ENCODE assay signal across 13 cellular contexts in genomic region chr19:38837656-38838121, GRCh38. TPM values are rescaled to one million over a fixed set of nuclear protein-coding genes. Genes with fewer than 3 reads are reported as not detected.
DNase-seq lines count a peak whose midpoint lies in the region; ATAC-seq, FAIRE-seq and TF ChIP-seq lines count a peak whose summit lies in the region.
"Had no signal": no experiment of that assay in that cellular context is flagged by ENCODE, and none has a peak within 500 bp of the region (broad histone marks: within the 10 kb centered on the region; RNA-seq: fewer than 3 reads in every experiment).

No MANE protein-coding gene starts in this region.

- peaks cover 34% of the 10 kb centered on the region for H3K79me2 ChIP-seq in PC-9 (ENCODE audit: low read depth)

- H2AFZ ChIP-seq in PC-9 = no peak overlapping the region

- no peak for ATAC-seq in activated CD4-positive, CD25-positive, alpha-beta regulatory T cell treated with anti-CD3 and anti-CD28 coated beads, Interleukin-2, amount 50 U/mL, for 24 hours

- H4K20me1 ChIP-seq in PC-9 (ENCODE audit: insufficient read depth) = peaks cover 6% of the 10 kb centered on the region

- peak overlapping the region; percentile 75 for H3K4me2 ChIP-seq in PC-9

- H3F3A ChIP-seq in PC-9 (ENCODE audit: insufficient read depth, low read depth) = peaks cover 85% of the 10 kb centered on the region

- no peaks in the 10 kb centered on the region for H3K9me2 ChIP-seq in PC-9 (ENCODE audit: insufficient read depth)

- H3K4me1 ChIP-seq in PC-9 (replicated peaks; ENCODE audit: insufficient read depth) = peaks cover 73% of the 10 kb centered on the region

- intact Hi-C loops in PC-9 (cut with micrococcal nuclease; ENCODE audit: unreplicated experiment) = loop anchor here (1.0 to 10.0 kb wide), 9 partner anchors 93 to 433 kb away; partner anchors contain the start of genes FAM98C, FBXO27, MRPS12 and SARS2

- H3K4me3 ChIP-seq in PC-9 = peak overlapping the region; percentile 34; the same call in 1 of the 2 replicates

- no peaks in the 10 kb centered on the region for H3K27me3 ChIP-seq in PC-9 (ENCODE audit: insufficient read depth, low read depth)

- H3K9me3 ChIP-seq in PC-9 (ENCODE audit: insufficient read depth, low read depth) = no peaks in the 10 kb centered on the region

- peak; percentile 87 for FAIRE-seq in G401.6 (lab: Jason Lieb, UNC)

- H3K27ac ChIP-seq in PC-9 (peak overlapping the region; percentile 98), epithelial cell of prostate (peak overlapping the region; percentile 91)

- TF ChIP-seq CTCF in PC-9 (conservative IDR thresholded peaks at IDR 0.05) = no peak

- CTCF ChIA-PET in PC-9 (lab: Charles Lee) = interaction anchor here (1.2 kb wide), 2 partner anchors 50 to 435 kb away, joined by 3 to 5 read pairs; partner anchors contain the start of gene FAM98C

- no TSS peak for BruUV-seq in PC-9 (replicated peaks; lab: Mats Ljungman, UMichigan)

- POLR2A ChIA-PET in PC-9 (lab: Charles Lee; ENCODE audit: unreplicated experiment) = interaction anchor here (0.6 to 0.9 kb wide), 10 partner anchors 10 to 533 kb away, joined by 3 to 6 read pairs (median 3); partner anchors contain the start of gene FAM98C

- DNase-seq in PC-9 (peak; percentile 59 to 97), epithelial cell of prostate (ENCODE audit: low read depth, low spot score) (peak; percentile 73), renal cortical epithelial cell (ENCODE audit: low read depth) (peak; percentile 75), OCI-M1 (lab: John Stamatoyannopoulos, UW) (no peak), CD1c-positive myeloid dendritic cell (ENCODE audit: extremely low spot score) (no peak)
- DNase-seq: H9, kidney glomerular epithelial cell, NCI-H1105 had no signal

- H3K36me3 ChIP-seq in PC-9 (ENCODE audit: low read depth) = peaks cover 44% of the 10 kb centered on the region

RNA-seq across cellular contexts. Expression of gene ECH1, which starts 6.1 kb away (rescaled TPM):
- total RNA-seq in PC-9 (2021) (142 and 143 TPM in 2 replicates), renal cortical epithelial cell (11.3 and 37.8 TPM in 2 replicates)

RNA-seq across cellular contexts. Expression of gene HNRNPL, which starts 12.1 kb away (rescaled TPM):
- 368 and 443 TPM in 2 replicates for total RNA-seq in PC-9 (2021)
- 218 and 338 TPM in 2 replicates for total RNA-seq in renal cortical epithelial cell

RNA-seq across cellular contexts. Expression of gene LGALS4, which starts 24.9 kb away (rescaled TPM):
- total RNA-seq in PC-9 (2021) (1.0 and 2.2 TPM in 2 replicates), renal cortical epithelial cell (not detected in 2 replicates)
- total RNA-seq: fibroblast of lung, pulmonary artery endothelial cell had no signal

RNA-seq across cellular contexts. Expression of gene RINL, which starts 40.4 kb away (rescaled TPM):
- 10.3 and 14.6 TPM in 2 replicates for total RNA-seq in PC-9 (2021)
- total RNA-seq in renal cortical epithelial cell = 10.0 and 19.1 TPM in 2 replicates

RNA-seq across cellular contexts. Expression of gene LGALS7B, which starts 48.7 kb away (rescaled TPM):
- total RNA-seq in PC-9 (2021) (not detected in 2 replicates), renal cortical epithelial cell (3.6 TPM in 1 of 2 replicates, not detected in the other)
- total RNA-seq: fibroblast of lung, OCI-LY7, pulmonary artery endothelial cell had no signal

Comparison
In these comparisons a context has a peak if more than half of its experiments do, and no peak if none do; other contexts are left out.
1. DNase-seq: peak in PC-9 (2 of 2), epithelial cell of prostate (single experiment) and renal cortical epithelial cell (single experiment); none in OCI-M1 (single experiment) and CD1c-positive myeloid dendritic cell (single experiment).